Comparison of ENCODE assay signal across 24 cellular contexts in the genomic region with DNA sequence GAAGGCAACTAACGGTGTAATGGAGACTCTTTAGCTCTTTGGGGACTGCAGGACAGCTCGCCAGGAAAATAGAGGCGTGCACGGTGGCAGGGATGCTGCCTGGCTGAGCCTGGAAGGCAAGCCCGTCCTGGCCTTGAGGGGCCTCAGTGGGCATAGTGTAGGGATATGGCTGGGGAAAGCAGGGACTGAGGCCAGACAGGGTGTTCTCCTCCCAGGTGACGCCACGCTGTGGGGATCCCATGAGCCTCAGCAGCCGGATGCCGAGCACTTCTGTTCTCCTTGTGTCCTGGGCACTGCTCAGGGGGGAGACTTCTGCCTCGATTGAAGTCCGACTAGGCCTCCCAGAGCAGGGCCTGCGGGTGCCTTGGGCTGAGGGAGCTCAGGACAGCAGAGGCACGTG.
"Had no signal": no experiment of that assay in that cellular context is flagged by ENCODE, and none has a peak within 500 bp of the region (broad histone marks: within the 10 kb centered on the region; RNA-seq: fewer than 3 reads in every experiment).

No MANE protein-coding gene starts in this region.

- H3K4me1 Mint-ChIP-seq: activated CD8-positive, alpha-beta memory T cell treated with anti-CD3 and anti-CD28 coated beads, Interleukin-2, amount 10 ng/mL, durations not matched to agents 7 days and 5 days had no signal

- H3K27me3 ChIP-seq: ascending aorta, brain microvascular endothelial cell, cardiac muscle cell, Peyer's patch had no signal

- H3K27me3 Mint-ChIP-seq: activated B cell treated with CpG ODN at 0.5 μM for 24 hours; activated CD4-positive, alpha-beta T cell treated with anti-CD3 and anti-CD28 coated beads, Interleukin-2, amount 10 ng/mL, durations not matched to agents 24 days and 14 days; activated CD8-positive, alpha-beta memory T cell treated with anti-CD3 and anti-CD28 coated beads, Interleukin-2, amount 10 ng/mL, durations not matched to agents 7 days and 5 days; activated naive CD8-positive, alpha-beta T cell treated with anti-CD3 and anti-CD28 coated beads, Interleukin-2, amount 50 U/mL, for 24 hours had no signal

- H3K27ac Mint-ChIP-seq: activated B cell treated with CpG ODN at 0.5 μM for 24 hours; activated CD4-positive, alpha-beta T cell treated with anti-CD3 and anti-CD28 coated beads, Interleukin-2, amount 10 ng/mL, durations not matched to agents 24 days and 14 days; activated CD8-positive, alpha-beta memory T cell treated with anti-CD3 and anti-CD28 coated beads, Interleukin-2, amount 10 ng/mL, durations not matched to agents 7 days and 5 days; activated naive CD8-positive, alpha-beta T cell treated with anti-CD3 and anti-CD28 coated beads, Interleukin-2, amount 50 U/mL, for 24 hours; T-helper 1 cell treated with Interleukin-12 subunit alpha and Interleukin-12 subunit beta and Interleukin-4 antibody, amounts not matched to agents 30 μg/mL and 1 μg/mL, for 36 hours had no signal

- H3K4me3 ChIP-seq: ascending aorta, cardiac muscle cell, Peyer's patch had no signal

- DNase-seq: activated B cell treated with CpG ODN at 0.5 μM for 24 hours; activated CD4-positive, alpha-beta T cell treated with anti-CD3 and anti-CD28 coated beads for 1 hour; activated CD4-positive, alpha-beta T cell treated with anti-CD3 and anti-CD28 coated beads, Interleukin-2, amount 10 ng/mL, durations not matched to agents 24 days and 14 days; activated CD4-positive, alpha-beta T cell treated with anti-CD3 and anti-CD28 coated beads, Interleukin-2, amount 50 U/mL, for 48 hours; activated CD8-positive, alpha-beta memory T cell treated with anti-CD3 and anti-CD28 coated beads, Interleukin-2, amount 10 ng/mL, durations not matched to agents 7 days and 5 days; activated effector memory CD4-positive, alpha-beta T cell treated with anti-CD3 and anti-CD28 coated beads, Interleukin-2, amount 50 U/mL, for 16 hours; activated naive CD4-positive, alpha-beta T cell treated with Interleukin-2 at 50 U/mL for 16 hours; activated naive CD8-positive, alpha-beta T cell treated with anti-CD3 and anti-CD28 coated beads, Interleukin-2, amount 50 U/mL, for 24 hours; activated T-cell treated with anti-CD3 and anti-CD28 coated beads, Interleukin-2, amount 50 U/mL, for 4 hours; amniotic stem cell; brain microvascular endothelial cell; Kasumi-1; NCI-H1105 treated with DMSO at 0.1 percent for 48 hours; NCI-H1436 treated with DMSO at 0.1 percent for 48 hours; NCI-H2081; NCI-H446; NCI-H524; Peyer's patch; SHP77; T-helper 9 cell had no signal

- H3K36me3 Mint-ChIP-seq: activated CD8-positive, alpha-beta memory T cell treated with anti-CD3 and anti-CD28 coated beads, Interleukin-2, amount 10 ng/mL, durations not matched to agents 7 days and 5 days; activated naive CD4-positive, alpha-beta T cell treated with anti-CD3 and anti-CD28 coated beads, Interleukin-2, amount 50 U/mL, for 72 hours had no signal

- H3K36me3 ChIP-seq: ascending aorta, brain microvascular endothelial cell, cardiac muscle cell, Peyer's patch had no signal

- H3K9me3 Mint-ChIP-seq: activated B cell treated with CpG ODN at 0.5 μM for 24 hours; activated CD4-positive, alpha-beta T cell treated with anti-CD3 and anti-CD28 coated beads, Interleukin-2, amount 10 ng/mL, durations not matched to agents 24 days and 14 days; activated naive CD4-positive, alpha-beta T cell treated with anti-CD3 and anti-CD28 coated beads, Interleukin-2, amount 50 U/mL, for 72 hours; activated naive CD8-positive, alpha-beta T cell treated with anti-CD3 and anti-CD28 coated beads, Interleukin-2, amount 50 U/mL, for 24 hours; activated T-cell treated with anti-CD3 and anti-CD28 coated beads, Interleukin-2, amount 50 U/mL, for 4 hours; T-helper 1 cell treated with Interleukin-12 subunit alpha and Interleukin-12 subunit beta and Interleukin-4 antibody, amounts not matched to agents 30 μg/mL and 1 μg/mL, for 36 hours had no signal

- ATAC-seq: activated CD8-positive, alpha-beta memory T cell treated with anti-CD3 and anti-CD28 coated beads, Interleukin-2, amount 10 ng/mL, durations not matched to agents 7 days and 5 days; activated naive CD4-positive, alpha-beta T cell treated with anti-CD3 and anti-CD28 coated beads, Interleukin-2, amount 50 U/mL, for 72 hours; activated naive CD8-positive, alpha-beta T cell treated with anti-CD3 and anti-CD28 coated beads, Interleukin-2, amount 50 U/mL, for 24 hours had no signal

- H3K4me3 Mint-ChIP-seq: activated CD4-positive, alpha-beta T cell treated with anti-CD3 and anti-CD28 coated beads, Interleukin-2, amount 10 ng/mL, durations not matched to agents 24 days and 14 days; activated CD8-positive, alpha-beta memory T cell treated with anti-CD3 and anti-CD28 coated beads, Interleukin-2, amount 10 ng/mL, durations not matched to agents 7 days and 5 days; activated naive CD8-positive, alpha-beta T cell treated with anti-CD3 and anti-CD28 coated beads, Interleukin-2, amount 50 U/mL, for 24 hours; activated T-cell treated with anti-CD3 and anti-CD28 coated beads, Interleukin-2, amount 50 U/mL, for 4 hours; T-helper 1 cell treated with Interleukin-12 subunit alpha and Interleukin-12 subunit beta and Interleukin-4 antibody, amounts not matched to agents 30 μg/mL and 1 μg/mL, for 36 hours had no signal

- H3K4me1 ChIP-seq: ascending aorta had no signal

- H3K9me3 ChIP-seq: ascending aorta, Peyer's patch had no signal

- H3K27ac ChIP-seq: ascending aorta, brain microvascular endothelial cell, cardiac muscle cell, Peyer's patch had no signal
